In the genomic region with DNA sequence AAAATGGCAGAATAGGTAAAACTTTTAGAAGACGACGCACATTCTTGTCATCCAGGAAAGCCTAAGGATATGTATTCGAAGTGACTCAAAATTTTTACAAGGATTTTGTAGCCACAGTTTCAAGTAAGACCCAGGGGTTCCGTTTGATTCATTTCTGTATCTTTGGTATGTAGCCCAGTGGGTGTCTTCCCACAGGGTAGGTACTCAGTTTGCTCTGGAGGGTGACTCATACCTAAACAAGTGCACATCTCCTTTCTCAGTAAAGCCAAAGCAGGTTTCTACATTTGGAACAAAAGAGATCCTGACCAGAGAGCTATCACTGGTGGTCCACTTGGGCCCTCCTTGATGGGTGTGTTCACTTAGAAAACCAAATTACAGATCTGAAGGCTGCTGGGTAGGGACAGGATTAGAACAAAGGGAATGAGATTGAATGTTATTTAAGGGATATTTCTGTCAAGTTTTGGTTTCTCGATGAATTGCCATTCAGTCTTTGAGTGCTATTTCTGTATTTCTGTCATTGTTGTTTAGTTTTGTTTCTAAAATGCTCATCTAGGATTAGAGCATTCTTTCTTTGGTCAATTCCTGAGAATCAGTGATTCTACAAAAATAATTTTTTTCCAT, we compare ENCODE assay signal across 9 cellular contexts. TPM values are rescaled to one million over a fixed set of nuclear protein-coding genes. Genes with fewer than 3 reads are reported as not detected.
A peak's percentile ranks its signal among the peaks of the same experiment; 100 is the strongest.
DNase-seq lines count a peak whose midpoint lies in the region; ATAC-seq and TF ChIP-seq lines count a peak whose summit lies in the region.
"Had no signal": no experiment of that assay in that cellular context is flagged by ENCODE, and none has a peak within 500 bp of the region (broad histone marks: within the 10 kb centered on the region; RNA-seq: fewer than 3 reads in every experiment).

No MANE protein-coding gene starts in this region.

- no peaks in the 10 kb centered on the region for H3K9me2 ChIP-seq in GM23338 (ENCODE audit: insufficient read depth)

- H3K27ac ChIP-seq in GM23338 (ENCODE audit: low read depth) = peak overlapping the region; percentile 97

- H3K4me3 ChIP-seq in GM12864 (ENCODE audit: low read depth, low read length) = no peak overlapping the region
- H3K4me3 ChIP-seq in GM23338 = no peak overlapping the region
- peak overlapping the region; percentile 35 for H3K4me3 ChIP-seq in MG63
- H3K4me3 ChIP-seq in foreskin fibroblast (ENCODE audit: low read depth in 1 of 2, low read length in 2 of 2) = no peak overlapping the region

- H3K4me1 ChIP-seq in GM23338 (ENCODE audit: insufficient read depth) = peaks cover 32% of the 10 kb centered on the region

- TF ChIP-seq CTCF in GM12864 (IDR thresholded peaks at IDR 0.05; ENCODE audit: low read depth, low read length, missing control alignments) = no peak
- TF ChIP-seq CTCF in GM23338 (conservative IDR thresholded peaks at IDR 0.05; ENCODE audit: low read depth in 2 of 2) = no peak
- TF ChIP-seq CTCF in foreskin fibroblast (IDR thresholded peaks at IDR 0.05; ENCODE audit: low read depth, low read length) = no peak
- no peak for TF ChIP-seq CTCF in type B pancreatic cell (conservative IDR thresholded peaks at IDR 0.05)
- TF ChIP-seq CTCF in natural killer cell (IDR thresholded peaks at IDR 0.05) = no peak

- H3K4me3 Mint-ChIP-seq in GM23338 (no peak overlapping the region), type B pancreatic cell (peak overlapping the region; percentile 47), natural killer cell (no peak overlapping the region)
- H3K4me3 Mint-ChIP-seq: IgD-negative memory B cell had no signal

- no peaks in the 10 kb centered on the region for H3K9me3 ChIP-seq in MG63

- peaks cover 3% of the 10 kb centered on the region for H3K27me3 Mint-ChIP-seq in GM23338 (ENCODE audit: insufficient read depth, low read depth, poor library complexity)
- H3K27me3 Mint-ChIP-seq in type B pancreatic cell = no peaks in the 10 kb centered on the region
- peaks cover 0 to 6% of the 10 kb centered on the region in 2 donors for H3K27me3 Mint-ChIP-seq in natural killer cell (ENCODE audit: low read depth in 2 of 2)

- H3K4me1 Mint-ChIP-seq in GM23338 (peaks cover 29% of the 10 kb centered on the region), type B pancreatic cell (ENCODE audit: unreplicated experiment) (peaks cover 31% of the 10 kb centered on the region), natural killer cell (no peaks in the 10 kb centered on the region)
- H3K4me1 Mint-ChIP-seq: IgD-negative memory B cell had no signal

- ATAC-seq in GM23338 (no peak), natural killer cell (no peak), left colon (no peak)

- H4K20me1 ChIP-seq in GM23338 (replicated peaks; ENCODE audit: insufficient read depth) = no peaks in the 10 kb centered on the region

- H2AFZ ChIP-seq in GM23338 = no peak overlapping the region

- intact Hi-C loops in natural killer cell (cut with micrococcal nuclease) = no loop called here
- intact Hi-C loops in left colon (cut with DNase I, micrococcal nuclease) = no loop called here

- no peaks in the 10 kb centered on the region for H3K9me3 Mint-ChIP-seq in GM23338
- no peaks in the 10 kb centered on the region for H3K9me3 Mint-ChIP-seq in type B pancreatic cell
- H3K9me3 Mint-ChIP-seq in natural killer cell = no peaks in the 10 kb centered on the region
- H3K9me3 Mint-ChIP-seq: IgD-negative memory B cell had no signal

- H3F3A ChIP-seq in GM23338 (replicated peaks; ENCODE audit: low read depth) = no peaks in the 10 kb centered on the region

- H3K36me3 ChIP-seq in GM23338 (ENCODE audit: insufficient read depth) (no peaks in the 10 kb centered on the region), MG63 (no peaks in the 10 kb centered on the region; the same call in 1 of the 2 replicates)

- no peaks in the 10 kb centered on the region for H3K36me3 Mint-ChIP-seq in GM23338 (ENCODE audit: low read depth)
- H3K36me3 Mint-ChIP-seq in type B pancreatic cell = peaks cover 9% of the 10 kb centered on the region
- no peaks in the 10 kb centered on the region for H3K36me3 Mint-ChIP-seq in natural killer cell
- H3K36me3 Mint-ChIP-seq: IgD-negative memory B cell had no signal

- H3K27ac Mint-ChIP-seq in GM23338 = peak overlapping the region; percentile 90
- peak overlapping the region; percentile 89 for H3K27ac Mint-ChIP-seq in type B pancreatic cell
- no peak overlapping the region for H3K27ac Mint-ChIP-seq in natural killer cell
- H3K27ac Mint-ChIP-seq: IgD-negative memory B cell had no signal

- DNase-seq in GM12864 (ENCODE audit: low read depth) = peak; percentile 55
- DNase-seq in GM23338 (ENCODE audit: low spot score) = no peak
- DNase-seq in MG63 = peak; percentile 54
- peak; percentile 44 to 64 for DNase-seq in foreskin fibroblast
- no peak for DNase-seq in type B pancreatic cell (ENCODE audit: extremely low spot score, unreplicated experiment)
- no peak for DNase-seq in natural killer cell
- DNase-seq in left colon = no peak
- no peak for DNase-seq in DMS153 treated with DMSO at 0.1 percent for 48 hours (lab: John Stamatoyannopoulos, UW; ENCODE audit: unreplicated experiment)

- no peaks in the 10 kb centered on the region for H3K27me3 ChIP-seq in GM23338 (ENCODE audit: insufficient read depth)
- H3K27me3 ChIP-seq in MG63 = no peaks in the 10 kb centered on the region

- H3K4me2 ChIP-seq in GM23338 = peak overlapping the region; percentile 17; the same call in 1 of the 2 replicates

- peaks cover 15% of the 10 kb centered on the region for H3K79me2 ChIP-seq in GM23338 (replicated peaks; ENCODE audit: insufficient read depth)

TF ChIP-seq in GM23338, 12 proteins besides CTCF, POLR2A, EP300 and RAD21 (continues in another document):
- TF ChIP-seq, protein P1, sequence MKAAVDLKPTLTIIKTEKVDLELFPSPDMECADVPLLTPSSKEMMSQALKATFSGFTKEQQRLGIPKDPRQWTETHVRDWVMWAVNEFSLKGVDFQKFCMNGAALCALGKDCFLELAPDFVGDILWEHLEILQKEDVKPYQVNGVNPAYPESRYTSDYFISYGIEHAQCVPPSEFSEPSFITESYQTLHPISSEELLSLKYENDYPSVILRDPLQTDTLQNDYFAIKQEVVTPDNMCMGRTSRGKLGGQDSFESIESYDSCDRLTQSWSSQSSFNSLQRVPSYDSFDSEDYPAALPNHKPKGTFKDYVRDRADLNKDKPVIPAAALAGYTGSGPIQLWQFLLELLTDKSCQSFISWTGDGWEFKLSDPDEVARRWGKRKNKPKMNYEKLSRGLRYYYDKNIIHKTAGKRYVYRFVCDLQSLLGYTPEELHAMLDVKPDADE (IDR thresholded peaks at IDR 0.05) = no peak
- TF ChIP-seq NANOG (IDR thresholded peaks at IDR 0.05; ENCODE audit: borderline replicate concordance) (no peak), ZNF114 (CRISPR knock-in tag; IDR thresholded peaks at IDR 0.05) (no peak), POLR2AphosphoS5 (IDR thresholded peaks at IDR 0.05; ENCODE audit: low read depth) (no peak), ZNF331 (CRISPR knock-in tag; IDR thresholded peaks at IDR 0.05; ENCODE audit: low read depth) (no peak)

RNA-seq across cellular contexts. Expression of a gene that starts 56.1 kb away (rescaled TPM):
- total RNA-seq in GM23338 (2014; rRNA removed; shearing (Covaris generic)) = 128 and 131 TPM in 2 replicates
- polyA plus RNA-seq in GM23338 (2016; fragmentation: Nextera tagmentation; extraction: Ambion mirVana) = 72.6 and 81.6 TPM in 2 replicates
- 112 and 140 TPM in 2 replicates for total RNA-seq in MG63 (2014; rRNA removed; shearing (Covaris generic); ENCODE audit: low replicate concordance)
- 197 and 481 TPM in 2 replicates for total RNA-seq in type B pancreatic cell (ENCODE audit: low replicate concordance)
- total RNA-seq in natural killer cell = under 1 TPM in 1 of 3 donors, not detected in 2; 0.54 TPM
- 10 to 100 TPM; 15.7 to 21.2 TPM for total RNA-seq in left colon
- polyA plus RNA-seq: IgD-negative memory B cell had no signal

Comparison
In these comparisons a context has a peak if more than half of its experiments do, and no peak if none do; other contexts are left out.
1. DNase-seq: peak in GM12864 (single experiment), MG63 (single experiment) and foreskin fibroblast (2 of 2); none in GM23338 (single experiment), type B pancreatic cell (single experiment), natural killer cell (single experiment), left colon (0 of 2) and DMS153 treated with DMSO at 0.1 percent for 48 hours (single experiment).
2. H3K27ac Mint-ChIP-seq: peak in GM23338 (single experiment) and type B pancreatic cell (single experiment); none in natural killer cell (0 of 2).
3. RNA of a gene that starts 56.1 kb away (total RNA-seq): 197 to 481 TPM in type B pancreatic cell, 128 to 131 TPM in GM23338, 112 to 140 TPM in MG63 and 15.7 to 21.2 TPM in left colon; 0.54 TPM in natural killer cell; every median in the first group is over 10 times any median in the second.